ENCODE assay signal across 3 cellular contexts in the genomic region with DNA sequence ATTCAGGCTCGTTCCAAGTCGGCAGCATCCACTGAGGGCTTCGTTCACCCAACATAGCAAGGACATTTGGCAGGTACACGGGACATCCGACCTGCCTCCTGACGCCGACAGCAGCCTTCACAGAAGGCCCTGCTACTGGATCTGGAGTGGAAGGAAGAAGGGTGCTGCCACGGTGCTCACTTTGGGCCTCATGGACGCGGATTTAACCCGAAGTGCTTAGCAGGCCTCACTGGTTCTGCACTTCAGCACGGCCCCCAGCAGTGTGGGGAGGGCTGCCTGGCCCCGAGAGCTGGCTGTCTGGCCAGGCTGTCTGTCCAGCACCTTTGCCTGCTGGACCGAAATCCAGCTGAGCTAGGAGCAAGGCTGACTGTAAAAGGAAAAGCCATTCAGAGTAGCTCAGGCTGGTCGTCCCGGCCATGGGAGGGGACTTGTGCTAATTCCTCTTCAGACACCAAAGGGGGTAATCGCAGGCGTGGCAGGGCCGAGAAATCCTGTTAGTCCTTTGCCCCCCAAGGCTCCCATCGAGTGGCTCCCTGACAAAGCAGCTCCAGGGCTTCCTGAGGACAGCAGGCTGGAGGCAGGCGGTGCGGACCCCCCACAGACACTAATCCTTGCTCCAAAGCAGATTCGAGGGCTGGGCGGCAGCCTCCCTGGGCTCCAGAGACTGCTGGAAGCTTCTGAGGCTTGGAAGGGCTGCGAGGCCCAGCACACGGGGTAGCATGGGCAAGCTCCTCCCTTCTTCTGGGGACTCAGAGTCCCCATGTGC.
A peak's percentile ranks its signal among the peaks of the same experiment; 100 is the strongest.
TF ChIP-seq lines count a peak whose summit lies in the region.

No MANE protein-coding gene starts in this region.

TF ChIP-seq in HEK293, 187 proteins besides CTCF, POLR2A, EP300 and RAD21:
- TF ChIP-seq GLIS2 (tag by site-specific recombination; IDR thresholded peaks at IDR 0.05) = peak; percentile 19; the same call in 1 of the 2 replicates
- TF ChIP-seq ZNF223 (tag by site-specific recombination; IDR thresholded peaks at IDR 0.05) = no peak
- peak; percentile 99 for TF ChIP-seq GLIS1 (tag by site-specific recombination; IDR thresholded peaks at IDR 0.05)
- peak; percentile 99 for TF ChIP-seq ZIC2 (tag by site-specific recombination; IDR thresholded peaks at IDR 0.05)
TF ChIP-seq in HEK293: peak in this region for 3.

TF ChIP-seq in H1, 55 proteins besides CTCF, POLR2A, EP300 and RAD21 (continues in another document):
- TF ChIP-seq, protein P1, sequence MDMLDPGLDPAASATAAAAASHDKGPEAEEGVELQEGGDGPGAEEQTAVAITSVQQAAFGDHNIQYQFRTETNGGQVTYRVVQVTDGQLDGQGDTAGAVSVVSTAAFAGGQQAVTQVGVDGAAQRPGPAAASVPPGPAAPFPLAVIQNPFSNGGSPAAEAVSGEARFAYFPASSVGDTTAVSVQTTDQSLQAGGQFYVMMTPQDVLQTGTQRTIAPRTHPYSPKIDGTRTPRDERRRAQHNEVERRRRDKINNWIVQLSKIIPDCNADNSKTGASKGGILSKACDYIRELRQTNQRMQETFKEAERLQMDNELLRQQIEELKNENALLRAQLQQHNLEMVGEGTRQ (IDR thresholded peaks at IDR 0.05; ENCODE audit: low read length) = no peak
- no peak for TF ChIP-seq FOSL1 (IDR thresholded peaks at IDR 0.05; ENCODE audit: insufficient read depth, low read depth, low read length)
- no peak for TF ChIP-seq NRF1 (IDR thresholded peaks at IDR 0.05; ENCODE audit: low read depth, low read length)
- no peak for TF ChIP-seq RFX5 (IDR thresholded peaks at IDR 0.05; ENCODE audit: borderline replicate concordance, low read depth, low read length)
- no peak for TF ChIP-seq CHD7 (IDR thresholded peaks at IDR 0.05; ENCODE audit: insufficient replicate concordance, low read length)
- no peak for TF ChIP-seq YY1 (IDR thresholded peaks at IDR 0.05; ENCODE audit: low read depth, low read length)
- TF ChIP-seq BRCA1 (IDR thresholded peaks at IDR 0.05; ENCODE audit: low read depth, low read length) = no peak
- no peak for TF ChIP-seq ASH2L (IDR thresholded peaks at IDR 0.05; ENCODE audit: low read length)
- no peak for TF ChIP-seq EGR1 (IDR thresholded peaks at IDR 0.05; ENCODE audit: borderline replicate concordance, low read depth, low read length)
- TF ChIP-seq, protein P2, sequence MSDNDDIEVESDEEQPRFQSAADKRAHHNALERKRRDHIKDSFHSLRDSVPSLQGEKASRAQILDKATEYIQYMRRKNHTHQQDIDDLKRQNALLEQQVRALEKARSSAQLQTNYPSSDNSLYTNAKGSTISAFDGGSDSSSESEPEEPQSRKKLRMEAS (IDR thresholded peaks at IDR 0.05) = no peak
- TF ChIP-seq HDAC2 (IDR thresholded peaks at IDR 0.05; ENCODE audit: borderline replicate concordance in 1 of 2, low read depth in 2 of 2, low read length in 2 of 2) = no peak

TF ChIP-seq in HepG2, 621 proteins besides CTCF, POLR2A, EP300 and RAD21:
- TF ChIP-seq, protein P3, sequence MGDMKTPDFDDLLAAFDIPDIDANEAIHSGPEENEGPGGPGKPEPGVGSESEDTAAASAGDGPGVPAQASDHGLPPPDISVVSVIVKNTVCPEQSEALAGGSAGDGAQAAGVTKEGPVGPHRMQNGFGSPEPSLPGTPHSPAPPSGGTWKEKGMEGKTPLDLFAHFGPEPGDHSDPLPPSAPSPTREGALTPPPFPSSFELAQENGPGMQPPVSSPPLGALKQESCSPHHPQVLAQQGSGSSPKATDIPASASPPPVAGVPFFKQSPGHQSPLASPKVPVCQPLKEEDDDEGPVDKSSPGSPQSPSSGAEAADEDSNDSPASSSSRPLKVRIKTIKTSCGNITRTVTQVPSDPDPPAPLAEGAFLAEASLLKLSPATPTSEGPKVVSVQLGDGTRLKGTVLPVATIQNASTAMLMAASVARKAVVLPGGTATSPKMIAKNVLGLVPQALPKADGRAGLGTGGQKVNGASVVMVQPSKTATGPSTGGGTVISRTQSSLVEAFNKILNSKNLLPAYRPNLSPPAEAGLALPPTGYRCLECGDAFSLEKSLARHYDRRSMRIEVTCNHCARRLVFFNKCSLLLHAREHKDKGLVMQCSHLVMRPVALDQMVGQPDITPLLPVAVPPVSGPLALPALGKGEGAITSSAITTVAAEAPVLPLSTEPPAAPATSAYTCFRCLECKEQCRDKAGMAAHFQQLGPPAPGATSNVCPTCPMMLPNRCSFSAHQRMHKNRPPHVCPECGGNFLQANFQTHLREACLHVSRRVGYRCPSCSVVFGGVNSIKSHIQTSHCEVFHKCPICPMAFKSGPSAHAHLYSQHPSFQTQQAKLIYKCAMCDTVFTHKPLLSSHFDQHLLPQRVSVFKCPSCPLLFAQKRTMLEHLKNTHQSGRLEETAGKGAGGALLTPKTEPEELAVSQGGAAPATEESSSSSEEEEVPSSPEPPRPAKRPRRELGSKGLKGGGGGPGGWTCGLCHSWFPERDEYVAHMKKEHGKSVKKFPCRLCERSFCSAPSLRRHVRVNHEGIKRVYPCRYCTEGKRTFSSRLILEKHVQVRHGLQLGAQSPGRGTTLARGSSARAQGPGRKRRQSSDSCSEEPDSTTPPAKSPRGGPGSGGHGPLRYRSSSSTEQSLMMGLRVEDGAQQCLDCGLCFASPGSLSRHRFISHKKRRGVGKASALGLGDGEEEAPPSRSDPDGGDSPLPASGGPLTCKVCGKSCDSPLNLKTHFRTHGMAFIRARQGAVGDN (CRISPR knock-in tag; IDR thresholded peaks at IDR 0.05) = 0 out of 2 replicates have a peak, but pooled peaks have one; percentile 27
- TF ChIP-seq MTF2 (CRISPR knock-in tag; IDR thresholded peaks at IDR 0.05; ENCODE audit: borderline replicate concordance) = peak; percentile 69; the same call in 1 of the 2 replicates
- TF ChIP-seq, protein P4, sequence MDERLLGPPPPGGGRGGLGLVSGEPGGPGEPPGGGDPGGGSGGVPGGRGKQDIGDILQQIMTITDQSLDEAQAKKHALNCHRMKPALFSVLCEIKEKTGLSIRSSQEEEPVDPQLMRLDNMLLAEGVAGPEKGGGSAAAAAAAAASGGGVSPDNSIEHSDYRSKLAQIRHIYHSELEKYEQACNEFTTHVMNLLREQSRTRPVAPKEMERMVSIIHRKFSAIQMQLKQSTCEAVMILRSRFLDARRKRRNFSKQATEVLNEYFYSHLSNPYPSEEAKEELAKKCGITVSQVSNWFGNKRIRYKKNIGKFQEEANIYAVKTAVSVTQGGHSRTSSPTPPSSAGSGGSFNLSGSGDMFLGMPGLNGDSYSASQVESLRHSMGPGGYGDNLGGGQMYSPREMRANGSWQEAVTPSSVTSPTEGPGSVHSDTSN (CRISPR knock-in tag; IDR thresholded peaks at IDR 0.05) = no peak
TF ChIP-seq in HepG2: peak in this region for 2.
